Comparison of ENCODE assay signal across 10 cellular contexts in the genomic region with DNA sequence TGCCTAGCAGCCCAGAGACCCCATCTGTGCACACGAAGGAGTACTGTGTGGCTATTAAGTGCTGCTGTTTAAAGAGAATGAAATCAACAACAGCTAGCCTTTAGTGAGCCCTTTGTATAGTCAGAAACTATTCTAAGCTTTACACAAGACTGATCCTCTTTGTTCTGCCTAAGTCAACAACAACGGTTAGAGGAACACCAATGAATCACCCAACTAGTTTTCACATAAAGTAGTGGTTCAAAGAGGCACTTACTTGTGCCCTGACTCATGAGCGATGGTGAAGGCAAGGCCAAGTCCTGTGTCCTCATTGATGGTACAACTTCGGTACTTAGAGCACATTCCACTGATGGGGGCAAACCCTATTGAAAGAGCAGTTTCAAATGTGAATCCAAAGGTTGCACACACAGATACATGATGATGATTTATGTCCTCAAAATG.
DNase-seq lines count a peak whose midpoint lies in the region; ATAC-seq and TF ChIP-seq lines count a peak whose summit lies in the region.
"Had no signal": no experiment of that assay in that cellular context is flagged by ENCODE, and none has a peak within 500 bp of the region (broad histone marks: within the 10 kb centered on the region; RNA-seq: fewer than 3 reads in every experiment).

No MANE protein-coding gene starts in this region.

- CTCF ChIA-PET in PC-9 (lab: Charles Lee), result no interaction called here

- H3K27ac ChIP-seq in PC-9, result no peak overlapping the region
- H3K27ac ChIP-seq: SJCRH30 had no signal

- BruUV-seq in PC-9 (replicated peaks; lab: Mats Ljungman, UMichigan), result no TSS peak

- intact Hi-C loops in PC-9 (cut with micrococcal nuclease; ENCODE audit: unreplicated experiment), result no loop called here

- H3K79me2 ChIP-seq in PC-9 (ENCODE audit: low read depth), result no peaks in the 10 kb centered on the region

- H3K4me3 ChIP-seq in PC-9 (no peak overlapping the region), foreskin fibroblast (ENCODE audit: low read depth in 1 of 2, low read length in 2 of 2) (no peak overlapping the region)
- H3K4me3 ChIP-seq: SJCRH30 had no signal

- H3F3A ChIP-seq in PC-9 (ENCODE audit: insufficient read depth, low read depth), result 0 out of 2 replicates have a peak, but pooled peaks cover 6% of the 10 kb centered on the region

- 0 out of 2 replicates have a peak, but pooled peaks cover 8% of the 10 kb centered on the region for H3K4me1 ChIP-seq in PC-9 (replicated peaks; ENCODE audit: insufficient read depth)
- H3K4me1 ChIP-seq: SJCRH30 had no signal

- H2AFZ ChIP-seq in PC-9, result no peak overlapping the region

- H4K20me1 ChIP-seq in PC-9 (ENCODE audit: insufficient read depth), result no peaks in the 10 kb centered on the region

- POLR2A ChIA-PET in PC-9 (lab: Charles Lee; ENCODE audit: unreplicated experiment), result no interaction called here

- no peaks in the 10 kb centered on the region for H3K27me3 ChIP-seq in PC-9 (ENCODE audit: insufficient read depth, low read depth)
- H3K27me3 ChIP-seq: SJCRH30 had no signal

- H3K9me3 ChIP-seq in PC-9 (ENCODE audit: insufficient read depth, low read depth), result no peaks in the 10 kb centered on the region
- H3K9me3 ChIP-seq: SJCRH30 had no signal

- TF ChIP-seq CTCF in PC-9 (conservative IDR thresholded peaks at IDR 0.05) (no peak), foreskin fibroblast (IDR thresholded peaks at IDR 0.05; ENCODE audit: low read depth, low read length) (no peak)

- DNase-seq in HCEC 1CT, result peak; percentile 17
- DNase-seq in PC-9, result peak in 1 of 2 experiments; percentile 35
- DNase-seq in foreskin fibroblast, result peak; percentile 6 to 65
- peak; percentile 99 for DNase-seq in renal cortical epithelial cell (ENCODE audit: low read depth)
- no peak for DNase-seq in activated CD4-positive, CD25-positive, alpha-beta regulatory T cell treated with anti-CD3 and anti-CD28 coated beads, Interleukin-2, amount 50 U/mL, for 72 hours
- DNase-seq: aorta, MM.1S, SJCRH30 had no signal

- no peaks in the 10 kb centered on the region for H3K9me2 ChIP-seq in PC-9 (ENCODE audit: insufficient read depth)

- no peaks in the 10 kb centered on the region for H3K36me3 ChIP-seq in PC-9 (ENCODE audit: low read depth)
- H3K36me3 ChIP-seq: SJCRH30 had no signal

- H3K4me2 ChIP-seq in PC-9, result peak overlapping the region; percentile 31; the same call in 1 of the 2 replicates

- no peak for ATAC-seq in GM18861 (IDR thresholded peaks at IDR 0.05; ENCODE audit: unreplicated experiment)
- ATAC-seq in HG03354 (IDR thresholded peaks at IDR 0.05; ENCODE audit: poor library complexity, severe bottlenecking, unreplicated experiment), result no peak
